Comparison of ENCODE assay signal across 11 cellular contexts in genomic region chr19:38538386-38538785, GRCh38.
DNase-seq lines count a peak whose midpoint lies in the region; ATAC-seq, FAIRE-seq and TF ChIP-seq lines count a peak whose summit lies in the region.
"Had no signal": no experiment of that assay in that cellular context is flagged by ENCODE, and none has a peak within 500 bp of the region (broad histone marks: within the 10 kb centered on the region; RNA-seq: fewer than 3 reads in every experiment).

No MANE protein-coding gene starts in this region.

- H3K27ac ChIP-seq in HepG2 (ENCODE audit: extremely low read length, insufficient read depth, low read length), result no peak overlapping the region
- no peak overlapping the region for H3K27ac ChIP-seq in right lobe of liver
- peak overlapping the region; percentile 65 for H3K27ac ChIP-seq in angular gyrus (ENCODE audit: low read depth, low read length)
- H3K27ac ChIP-seq in aorta (ENCODE audit: low read depth in 1 of 2, low read length in 2 of 2), result no peak overlapping the region
- H3K27ac ChIP-seq: epithelial cell of prostate had no signal

- POLR2A ChIA-PET in HepG2 (lab: Yijun Ruan, JAX), result no interaction called here

- DNase-seq in HepG2 (ENCODE audit: low spot score) (no peak), right lobe of liver (no peak), midbrain (lab: John Stamatoyannopoulos, UW) (peak; percentile 65), aorta (no peak), GM10266 (ENCODE audit: extremely low spot score) (no peak), HAP-1 (ENCODE audit: low spot score in 2 of 2) (no peak), NCI-H82 treated with DMSO at 0.1 percent for 48 hours (lab: John Stamatoyannopoulos, UW; ENCODE audit: unreplicated experiment) (no peak)
- DNase-seq: NCI-H187 treated with DMSO at 0.1 percent for 48 hours had no signal

- 2% methylated on average over 3 of the region's 3 CpGs for WGBS in HepG2 (ENCODE audit: low lambda C conversion rate)
- 37% methylated on average over 3 of the region's 3 CpGs for WGBS in right lobe of liver (ENCODE audit: insufficient coverage, low coverage, low lambda C conversion rate, missing lambda C conversion rate)
- 0 to 6% methylated on average over 3 of the region's 3 CpGs for WGBS in aorta, 2 donors

- H3K36me3 ChIP-seq in HepG2 (replicated peaks in 1 of 2; ENCODE audit: control insufficient read depth in 1 of 2, insufficient read depth in 2 of 2, low read length in 2 of 2) (no peaks in the 10 kb centered on the region), right lobe of liver (no peaks in the 10 kb centered on the region), aorta (ENCODE audit: control insufficient read depth in 1 of 2, insufficient read depth in 2 of 2, low read length in 1 of 2) (no peaks in the 10 kb centered on the region), HAP-1 (replicated peaks) (no peaks in the 10 kb centered on the region)

- TF ChIP-seq CTCF in HepG2 (CRISPR knock-in tag; IDR thresholded peaks at IDR 0.05), result no peak
- no peak for TF ChIP-seq CTCF in right lobe of liver (IDR thresholded peaks at IDR 0.05)
- no peak for TF ChIP-seq CTCF in GM10266 (IDR thresholded peaks at IDR 0.05; ENCODE audit: control insufficient read depth, insufficient read depth, low read depth, missing control alignments)

- no peak overlapping the region for H3K9ac ChIP-seq in HepG2 (ENCODE audit: insufficient read depth, low read depth, low read length)

- H3K4me1 ChIP-seq in HepG2 (ENCODE audit: insufficient read depth, low read length) (peaks cover 2% of the 10 kb centered on the region), right lobe of liver (no peaks in the 10 kb centered on the region), aorta (ENCODE audit: control insufficient read depth in 1 of 2, insufficient read depth in 2 of 2, low read length in 2 of 2) (no peaks in the 10 kb centered on the region), HAP-1 (peaks cover 14% of the 10 kb centered on the region)

- H4K20me1 ChIP-seq in HepG2 (ENCODE audit: insufficient read depth, low read length), result no peaks in the 10 kb centered on the region

- FAIRE-seq in HepG2 (lab: Jason Lieb, UNC), result no peak

- TF ChIP-seq POLR2A in HepG2 (IDR thresholded peaks at IDR 0.05; ENCODE audit: insufficient read depth in 1 of 2, low read depth in 2 of 2, low read length in 2 of 2) (no peak), right lobe of liver (IDR thresholded peaks at IDR 0.05) (no peak)

- no peaks in the 10 kb centered on the region for H3K79me2 ChIP-seq in HepG2 (ENCODE audit: insufficient read depth, low read length)

- intact Hi-C loops in HepG2 (cut with micrococcal nuclease; ENCODE audit: unreplicated experiment), result no loop called here
- intact Hi-C loops in right lobe of liver (cut with DNase I), result no loop called here
- intact Hi-C loops in aorta (cut with DNase I), result no loop called here

- in situ Hi-C loops in HepG2 (cut with HindIII; ENCODE audit: extremely low pct_ligation_motif_present, low pct_unique_long_range_greater_than_20kb), result no loop called here
- in situ Hi-C loops in HAP-1 (cut with MboI; ENCODE audit: low sequenced_read_pairs), result no loop called here

- H3K27me3 ChIP-seq in HepG2 (ENCODE audit: control insufficient read depth in 1 of 2, insufficient read depth in 2 of 2, low read length in 2 of 2) (peaks cover 0 to 17% of the 10 kb centered on the region in 2 experiments; a peak in 2 of 5 replicates), right lobe of liver (no peaks in the 10 kb centered on the region), aorta (ENCODE audit: control insufficient read depth in 1 of 2, insufficient read depth in 2 of 2, low read length in 1 of 2) (no peaks in the 10 kb centered on the region), HAP-1 (ENCODE audit: low read depth) (no peaks in the 10 kb centered on the region)

- TF ChIP-seq RAD21 in HepG2 (CRISPR knock-in tag; IDR thresholded peaks at IDR 0.05), result no peak

- H3K4me2 ChIP-seq in HepG2 (ENCODE audit: low read depth, low read length), result no peak overlapping the region

- H3K9me3 ChIP-seq in HepG2 (ENCODE audit: low read length) (peaks cover 11% of the 10 kb centered on the region), right lobe of liver (no peaks in the 10 kb centered on the region), aorta (ENCODE audit: control insufficient read depth, low read length) (peaks cover 9% of the 10 kb centered on the region), HAP-1 (peaks cover 12% of the 10 kb centered on the region)

- TF ChIP-seq EP300 in HepG2 (IDR thresholded peaks at IDR 0.05; ENCODE audit: low read depth in 2 of 2, low read length in 2 of 2) (no peak), HepG2 (CRISPR knock-in tag; IDR thresholded peaks at IDR 0.05; ENCODE audit: borderline replicate concordance) (no peak)

- no peak overlapping the region for H3K4me3 ChIP-seq in HepG2 (replicated peaks in 1 of 3; ENCODE audit: insufficient read depth in 1 of 3, low read depth in 2 of 3, low read length in 3 of 3)
- H3K4me3 ChIP-seq in right lobe of liver, result no peak overlapping the region
- H3K4me3 ChIP-seq in aorta (ENCODE audit: low read length in 2 of 2), result no peak overlapping the region
- H3K4me3 ChIP-seq in HAP-1, result no peak overlapping the region
- H3K4me3 ChIP-seq: lung had no signal

- CTCF ChIA-PET in HepG2 (lab: Yijun Ruan, JAX; ENCODE audit: low intra/inter-chr PET ratio, low total read pairs), result no interaction called here

- BruUV-seq in HepG2 (replicated peaks; lab: Mats Ljungman, UMichigan), result no TSS peak

- H2AFZ ChIP-seq in HepG2 (ENCODE audit: low read length), result no peak overlapping the region

- ATAC-seq in HepG2 (no peak), right lobe of liver (no peak), aorta (ENCODE audit: low FRiP score) (peak; percentile 38)

TF ChIP-seq in HepG2, 621 proteins besides CTCF, POLR2A, EP300 and RAD21:
- no peak for TF ChIP-seq ZBTB34 (CRISPR knock-in tag; IDR thresholded peaks at IDR 0.05)
- TF ChIP-seq MNT (IDR thresholded peaks at IDR 0.05), result peak; percentile 13; the same call in 1 of the 2 replicates
- no peak for TF ChIP-seq NR2F1 (CRISPR knock-in tag; IDR thresholded peaks at IDR 0.05)
